ENCODE assay signal across 26 cellular contexts in the genomic region with DNA sequence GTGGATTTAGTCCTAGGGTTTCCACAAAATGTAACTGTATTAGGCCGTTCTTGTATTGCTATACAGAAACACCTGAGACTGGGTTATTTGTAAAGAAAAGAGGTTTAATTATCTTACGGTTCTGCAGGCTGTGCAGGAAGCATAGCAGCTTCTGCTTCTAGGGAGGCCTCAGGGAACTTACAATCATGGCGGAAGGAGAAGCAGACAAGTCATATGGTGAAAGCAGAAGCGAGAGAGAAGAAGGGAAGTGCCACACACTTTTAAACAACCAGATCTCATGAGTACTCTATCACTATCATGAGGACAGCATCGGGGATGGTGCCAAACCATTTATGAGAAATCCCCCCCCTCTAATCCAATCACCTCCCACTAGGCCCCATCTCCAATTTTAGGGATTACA. TPM values are rescaled to one million over a fixed set of nuclear protein-coding genes. Genes with fewer than 3 reads are reported as not detected.
DNase-seq lines count a peak whose midpoint lies in the region; ATAC-seq, FAIRE-seq and TF ChIP-seq lines count a peak whose summit lies in the region.
"Had no signal": no experiment of that assay in that cellular context is flagged by ENCODE, and none has a peak within 500 bp of the region (broad histone marks: within the 10 kb centered on the region; RNA-seq: fewer than 3 reads in every experiment).

No MANE protein-coding gene starts in this region.

- no peak overlapping the region for H3K9ac ChIP-seq in GM23248
- no peak overlapping the region for H3K9ac ChIP-seq in astrocyte (ENCODE audit: low read length)

- H3F3A ChIP-seq in GM23248 (ENCODE audit: insufficient read depth) = no peaks in the 10 kb centered on the region

- no peaks in the 10 kb centered on the region for H3K36me3 Mint-ChIP-seq in astrocyte (ENCODE audit: low read depth, unreplicated experiment)
- H3K36me3 Mint-ChIP-seq in stimulated activated memory B cell treated with anti-CD40 and anti-IgM and Interleukin-4, amounts not matched to agents 10 μg/mL and 1 μg/mL and 100 μg/mL, for 72 hours = no peaks in the 10 kb centered on the region
- H3K36me3 Mint-ChIP-seq: mesothelial cell of epicardium, naive B cell had no signal

- TF ChIP-seq POLR2A in adrenal gland (IDR thresholded peaks at IDR 0.05) = no peak

- no peaks in the 10 kb centered on the region for H3K27me3 Mint-ChIP-seq in astrocyte (ENCODE audit: low read depth, unreplicated experiment)
- no peaks in the 10 kb centered on the region for H3K27me3 Mint-ChIP-seq in stimulated activated memory B cell treated with anti-CD40 and anti-IgM and Interleukin-4, amounts not matched to agents 10 μg/mL and 1 μg/mL and 100 μg/mL, for 72 hours

- FAIRE-seq in astrocyte (lab: Jason Lieb, UNC) = no peak
- FAIRE-seq: GM12892 had no signal

- H3K4me1 ChIP-seq in GM23248 (ENCODE audit: insufficient read depth) = peaks cover 9% of the 10 kb centered on the region; the same call in 1 of the 2 replicates
- no peaks in the 10 kb centered on the region for H3K4me1 ChIP-seq in astrocyte (ENCODE audit: insufficient read depth, low read length)
- H3K4me1 ChIP-seq in adrenal gland (replicated peaks in 1 of 2) = no peaks in the 10 kb centered on the region
- H3K4me1 ChIP-seq: left lung, tibial artery had no signal

- H3K4me3 ChIP-seq in GM23248 (no peak overlapping the region), astrocyte (ENCODE audit: insufficient read depth, low read depth, low read length) (no peak overlapping the region), adrenal gland (no peak overlapping the region)
- H3K4me3 ChIP-seq: left lung, stomach, tibial artery had no signal

- DNase-seq in GM23248 = no peak
- peak; percentile 74 for DNase-seq in NOMO-1 treated with DMSO at 0.1 percent for 48 hours (lab: John Stamatoyannopoulos, UW; ENCODE audit: unreplicated experiment)
- no peak for DNase-seq in astrocyte (ENCODE audit: low read depth)
- no peak for DNase-seq in adrenal gland
- DNase-seq in 8988T = no peak
- no peak for DNase-seq in D341Med (ENCODE audit: low spot score)
- DNase-seq: activated CD4-positive, alpha-beta T cell treated with anti-CD3 and anti-CD28 coated beads, Interleukin-2, amount 10 ng/mL, durations not matched to agents 7 days and 5 days; activated gamma-delta T cell treated with Interleukin-2 at 50 U/mL for 16 hours; activated T-cell treated with anti-CD3 and anti-CD28 coated beads, Interleukin-2, amount 50 U/mL, for 24 hours; left lung; naive B cell; NCI-H1417; NCI-H2029 treated with DMSO at 0.1 percent for 48 hours; NCI-H226; occipital lobe; SHP77; stomach; tibial artery had no signal

- H3K9me3 ChIP-seq in GM23248 (ENCODE audit: low read depth) = no peaks in the 10 kb centered on the region
- H3K9me3 ChIP-seq in astrocyte (ENCODE audit: insufficient read depth, low read depth, low read length) = no peaks in the 10 kb centered on the region
- H3K9me3 ChIP-seq in adrenal gland (replicated peaks in 1 of 3) = no peaks in the 10 kb centered on the region
- H3K9me3 ChIP-seq: left lung, stomach, tibial artery had no signal

- H3K36me3 ChIP-seq in GM23248 (ENCODE audit: low read depth) (no peaks in the 10 kb centered on the region), astrocyte (ENCODE audit: insufficient read depth, low read length) (no peaks in the 10 kb centered on the region), adrenal gland (replicated peaks in 1 of 2) (no peaks in the 10 kb centered on the region)
- H3K36me3 ChIP-seq: left lung, stomach, tibial artery had no signal

- intact Hi-C loops in adrenal gland (cut with DNase I) = no loop called here

- peak overlapping the region; percentile 86 for H3K27ac Mint-ChIP-seq in astrocyte (ENCODE audit: unreplicated experiment)
- no peak overlapping the region for H3K27ac Mint-ChIP-seq in stimulated activated memory B cell treated with anti-CD40 and anti-IgM and Interleukin-4, amounts not matched to agents 10 μg/mL and 1 μg/mL and 100 μg/mL, for 72 hours
- H3K27ac Mint-ChIP-seq: activated CD4-positive, alpha-beta T cell treated with anti-CD3 and anti-CD28 coated beads, Interleukin-2, amount 10 ng/mL, durations not matched to agents 7 days and 5 days; activated T-cell treated with anti-CD3 and anti-CD28 coated beads, Interleukin-2, amount 50 U/mL, for 24 hours; dendritic cell treated with granulocyte-macrophage colony-stimulating factor and Interleukin-4, amounts not matched to agents 40 ng/mL and 50 ng/mL, for 4 days; mesothelial cell of epicardium; T-helper 2 cell treated with Interferon-gamma antibody and Interleukin-4, amounts not matched to agents 5 μg/mL and 100 μg/mL, for 36 hours had no signal

- no peaks in the 10 kb centered on the region for H3K9me2 ChIP-seq in GM23248 (ENCODE audit: insufficient read depth)

- H3K4me3 Mint-ChIP-seq in astrocyte (ENCODE audit: unreplicated experiment) = no peak overlapping the region
- H3K4me3 Mint-ChIP-seq in stimulated activated memory B cell treated with anti-CD40 and anti-IgM and Interleukin-4, amounts not matched to agents 10 μg/mL and 1 μg/mL and 100 μg/mL, for 72 hours = no peak overlapping the region
- H3K4me3 Mint-ChIP-seq: activated CD4-positive, alpha-beta T cell treated with anti-CD3 and anti-CD28 coated beads, Interleukin-2, amount 10 ng/mL, durations not matched to agents 7 days and 5 days; activated T-cell treated with anti-CD3 and anti-CD28 coated beads, Interleukin-2, amount 50 U/mL, for 24 hours; central memory CD8-positive, alpha-beta T cell; dendritic cell treated with granulocyte-macrophage colony-stimulating factor and Interleukin-4, amounts not matched to agents 40 ng/mL and 50 ng/mL, for 4 days; mesothelial cell of epicardium; naive B cell; T-helper 2 cell treated with Interferon-gamma antibody and Interleukin-4, amounts not matched to agents 5 μg/mL and 100 μg/mL, for 36 hours had no signal

- H2AFZ ChIP-seq in GM23248 (no peak overlapping the region), astrocyte (ENCODE audit: low read depth, low read length) (peak overlapping the region; percentile 4)

- H3K4me2 ChIP-seq in GM23248 (ENCODE audit: unreplicated experiment) (no peak overlapping the region), astrocyte (ENCODE audit: low read length) (peak overlapping the region; percentile 24)

- H3K9me3 Mint-ChIP-seq in astrocyte (ENCODE audit: unreplicated experiment) = peaks cover 2% of the 10 kb centered on the region
- H3K9me3 Mint-ChIP-seq in stimulated activated memory B cell treated with anti-CD40 and anti-IgM and Interleukin-4, amounts not matched to agents 10 μg/mL and 1 μg/mL and 100 μg/mL, for 72 hours = peaks cover 10% of the 10 kb centered on the region
- H3K9me3 Mint-ChIP-seq: central memory CD8-positive, alpha-beta T cell had no signal

- H4K20me1 ChIP-seq in GM23248 (ENCODE audit: insufficient read depth) = no peaks in the 10 kb centered on the region
- no peaks in the 10 kb centered on the region for H4K20me1 ChIP-seq in astrocyte (ENCODE audit: insufficient read depth, low read length)

- ATAC-seq in stimulated activated memory B cell treated with anti-CD40 and anti-IgM and Interleukin-4, amounts not matched to agents 10 μg/mL and 1 μg/mL and 100 μg/mL, for 72 hours = peak; percentile 50
- ATAC-seq: left lung had no signal

- H3K27ac ChIP-seq in GM23248 = peak overlapping the region; percentile 34
- peak overlapping the region; percentile 36 for H3K27ac ChIP-seq in astrocyte (ENCODE audit: low read depth, low read length)
- no peak overlapping the region for H3K27ac ChIP-seq in adrenal gland
- H3K27ac ChIP-seq: C4-2B, left lung, stomach, tibial artery had no signal

- 89 to 90% methylated on average over 5 of the region's 5 CpGs for WGBS in GM23248 (ENCODE audit: low coverage in 1 of 2, low lambda C conversion rate in 2 of 2, missing lambda C conversion rate in 2 of 2), 2 experiments
- 72 to 85% (median 81%) methylated on average over 5 of the region's 5 CpGs for WGBS in adrenal gland, 4 donors

- peaks cover 7% of the 10 kb centered on the region for H3K4me1 Mint-ChIP-seq in astrocyte (ENCODE audit: low read depth, unreplicated experiment)
- peaks cover 11% of the 10 kb centered on the region for H3K4me1 Mint-ChIP-seq in stimulated activated memory B cell treated with anti-CD40 and anti-IgM and Interleukin-4, amounts not matched to agents 10 μg/mL and 1 μg/mL and 100 μg/mL, for 72 hours
- H3K4me1 Mint-ChIP-seq: activated CD4-positive, alpha-beta T cell treated with anti-CD3 and anti-CD28 coated beads, Interleukin-2, amount 10 ng/mL, durations not matched to agents 7 days and 5 days; central memory CD8-positive, alpha-beta T cell; mesothelial cell of epicardium had no signal

- H3K27me3 ChIP-seq in GM23248 (replicated peaks; ENCODE audit: insufficient read depth) (no peaks in the 10 kb centered on the region), astrocyte (ENCODE audit: insufficient read depth, low read length) (no peaks in the 10 kb centered on the region), adrenal gland (no peaks in the 10 kb centered on the region)
- H3K27me3 ChIP-seq: left lung, stomach, tibial artery had no signal

- in situ Hi-C loops in GM23248 (cut with MboI) = no loop called here

- TF ChIP-seq CTCF in astrocyte (IDR thresholded peaks at IDR 0.05; ENCODE audit: insufficient read depth, low read depth, low read length) (no peak), adrenal gland (IDR thresholded peaks at IDR 0.05) (no peak)

- no peaks in the 10 kb centered on the region for H3K79me2 ChIP-seq in GM23248 (ENCODE audit: insufficient read depth)
- H3K79me2 ChIP-seq in astrocyte (ENCODE audit: insufficient read depth, low read length) = no peaks in the 10 kb centered on the region

RNA-seq across cellular contexts. Expression of a gene that starts 9.5 kb away (rescaled TPM):
- 0.11 TPM in 1 of 2 replicates, not detected in the other for total RNA-seq in GM23248 (2014; rRNA removed; shearing (Covaris generic))
- polyA plus RNA-seq in GM23248 (2016; fragmentation: Nextera tagmentation; extraction: Ambion mirVana) = 0.18 TPM in 1 of 2 replicates, not detected in the other
- 2.2 and 2.4 TPM in 2 replicates for total RNA-seq in astrocyte
- 10 to 100 TPM in 2 of 8 donors, 1 to 10 TPM in 6; 2.0 to 16.1 (median 4.4) TPM for total RNA-seq in adrenal gland
- 1 to 10 TPM; 3.6 to 5.1 (median 4.8) TPM for polyA plus RNA-seq in adrenal gland
- total RNA-seq: H4, mesothelial cell of epicardium had no signal

Comparison
In these comparisons a context has a peak if more than half of its experiments do, and no peak if none do; other contexts are left out.
1. H3K27ac ChIP-seq: peak in GM23248 (single experiment) and astrocyte (single experiment); none in adrenal gland (0 of 5).